8 cellular contexts compared by ENCODE assay signal in genomic region chr11:65856689-65857499, GRCh38. TPM values are rescaled to one million over a fixed set of nuclear protein-coding genes. Genes with fewer than 3 reads are reported as not detected.
DNase-seq lines count a peak whose midpoint lies in the region; ATAC-seq and TF ChIP-seq lines count a peak whose summit lies in the region.

No MANE protein-coding gene starts in this region.

- H3K18ac ChIP-seq in mesenchymal stem cell (ENCODE audit: low read depth in 1 of 2, low read length in 2 of 2): peak overlapping the region; percentile 97 to 98

- DNase-seq in GM10266 (ENCODE audit: extremely low spot score) (peak; percentile 85), NCI-H69 (lab: John Stamatoyannopoulos, UW) (peak; percentile 77), mesenchymal stem cell (peak; percentile 69), NCI-H1694 (lab: John Stamatoyannopoulos, UW) (no peak)
- DNase-seq in activated CD8-positive, alpha-beta memory T cell treated with anti-CD3 and anti-CD28 coated beads for 24 hours: peak; percentile 90
- DNase-seq in effector memory CD4-positive, alpha-beta T cell: peak; percentile 73 to 83 (median 75)
- DNase-seq in stimulated activated CD8-positive, alpha-beta memory T cell treated with anti-CD3 and anti-CD28 coated beads, Interleukin-12 subunit alpha, Interleukin-12 subunit beta, amount 100 ng/mL, for 1 hour (ENCODE audit: low read depth): peak; percentile 68

- H3K4me3 ChIP-seq in effector memory CD4-positive, alpha-beta T cell (ENCODE audit: insufficient read depth, low read depth, low read length, poor library complexity, severe bottlenecking): peak overlapping the region; percentile 96
- H3K4me3 ChIP-seq in mesenchymal stem cell (ENCODE audit: insufficient read depth in 1 of 2, low read depth in 1 of 2, low read length in 2 of 2): peak overlapping the region; percentile 82 to 94

- H3K79me1 ChIP-seq in mesenchymal stem cell (replicated peaks; ENCODE audit: low read length, poor library complexity, severe bottlenecking): no peaks in the 10 kb centered on the region

- peak overlapping the region; percentile 27 for H4K8ac ChIP-seq in mesenchymal stem cell (ENCODE audit: low read length)

- 4% methylated on average over 40 of the region's 57 CpGs for WGBS in mesenchymal stem cell

- no peak for TF ChIP-seq CTCF in GM10266 (IDR thresholded peaks at IDR 0.05; ENCODE audit: control insufficient read depth, insufficient read depth, low read depth, missing control alignments)

- H3K36me3 ChIP-seq in effector memory CD4-positive, alpha-beta T cell (ENCODE audit: control insufficient read depth, insufficient read depth, low read length): peaks cover 43% of the 10 kb centered on the region
- H3K36me3 ChIP-seq in mesenchymal stem cell (ENCODE audit: control insufficient read depth in 1 of 2, insufficient read depth in 2 of 2, low read depth in 1 of 2, low read length in 2 of 2): peaks cover 46 to 48% of the 10 kb centered on the region in 2 experiments

- peak overlapping the region; percentile 94 for H3K9ac ChIP-seq in mesenchymal stem cell (ENCODE audit: low read length)

- no peaks in the 10 kb centered on the region for H3K9me3 ChIP-seq in effector memory CD4-positive, alpha-beta T cell (ENCODE audit: control insufficient read depth, low read length)
- H3K9me3 ChIP-seq in mesenchymal stem cell (ENCODE audit: control insufficient read depth, low read length): no peaks in the 10 kb centered on the region

- ATAC-seq in HG02642 (IDR thresholded peaks at IDR 0.05; ENCODE audit: poor library complexity, unreplicated experiment): peak; percentile 22

- no peak overlapping the region for H2BK15ac ChIP-seq in mesenchymal stem cell (ENCODE audit: low read depth, poor library complexity, severe bottlenecking)

- no peak overlapping the region for H2AK5ac ChIP-seq in mesenchymal stem cell (ENCODE audit: low read length, severe bottlenecking)

- H4K91ac ChIP-seq in mesenchymal stem cell (ENCODE audit: low read length): peak overlapping the region; percentile 16

- H3K14ac ChIP-seq in mesenchymal stem cell (ENCODE audit: low read length in 2 of 2): peak overlapping the region in 1 of 2 experiments; percentile 98

- peak overlapping the region; percentile 79 to 99 for H3K4ac ChIP-seq in mesenchymal stem cell (ENCODE audit: low read depth in 1 of 2, low read length in 2 of 2)

- H3K4me2 ChIP-seq in mesenchymal stem cell (ENCODE audit: low read length, poor library complexity, severe bottlenecking): peak overlapping the region; percentile 64

- H3K23ac ChIP-seq in mesenchymal stem cell (ENCODE audit: low read length in 2 of 2): peak overlapping the region in 1 of 2 experiments; percentile 90

- peak overlapping the region; percentile 9 for H2BK5ac ChIP-seq in mesenchymal stem cell (ENCODE audit: low read depth, low read length, poor library complexity, severe bottlenecking)

- peaks cover 46% of the 10 kb centered on the region for H3K4me1 ChIP-seq in effector memory CD4-positive, alpha-beta T cell (ENCODE audit: control insufficient read depth, insufficient read depth, low read length, poor library complexity, severe bottlenecking)
- peaks cover 37% of the 10 kb centered on the region for H3K4me1 ChIP-seq in mesenchymal stem cell (ENCODE audit: control insufficient read depth, insufficient read depth, low read depth, low read length)

- peak overlapping the region; percentile 34 for H2AFZ ChIP-seq in mesenchymal stem cell (ENCODE audit: low read depth, low read length)

- no peak overlapping the region for H2BK12ac ChIP-seq in mesenchymal stem cell (ENCODE audit: low read length in 2 of 2)

- H2BK120ac ChIP-seq in mesenchymal stem cell (ENCODE audit: low read depth, low read length): no peak overlapping the region

- peak overlapping the region; percentile 71 for H3K27ac ChIP-seq in effector memory CD4-positive, alpha-beta T cell (ENCODE audit: insufficient read depth, low read length, poor library complexity, severe bottlenecking)
- peak overlapping the region; percentile 90 for H3K27ac ChIP-seq in mesenchymal stem cell (ENCODE audit: low read length, poor library complexity, severe bottlenecking)

- H3K27me3 ChIP-seq in effector memory CD4-positive, alpha-beta T cell (replicated peaks; ENCODE audit: control insufficient read depth, insufficient read depth, low read length, poor library complexity, severe bottlenecking): no peaks in the 10 kb centered on the region
- H3K27me3 ChIP-seq in mesenchymal stem cell (ENCODE audit: control insufficient read depth in 1 of 2, insufficient read depth in 1 of 2, low read length in 2 of 2): no peaks in the 10 kb centered on the region

RNA-seq across cellular contexts. Expression of gene CFL1, which starts 1.1 kb away (rescaled TPM):
- polyA plus RNA-seq in mesenchymal stem cell (2013, experiment 1 of 2): 1,234 TPM
- 1,236 TPM for polyA plus RNA-seq in mesenchymal stem cell (2013, experiment 2 of 2)

RNA-seq across cellular contexts. Expression of gene MUS81, which starts 3.3 kb away (rescaled TPM):
- polyA plus RNA-seq in mesenchymal stem cell (2013, experiment 1 of 2): 36.8 TPM
- 36.2 TPM for polyA plus RNA-seq in mesenchymal stem cell (2013, experiment 2 of 2)

RNA-seq across cellular contexts. Expression of gene EFEMP2, which starts 15.7 kb away (rescaled TPM):
- polyA plus RNA-seq in mesenchymal stem cell (2013, experiment 1 of 2): 306 TPM
- polyA plus RNA-seq in mesenchymal stem cell (2013, experiment 2 of 2): 314 TPM

RNA-seq across cellular contexts. Expression of gene CTSW, which starts 22.7 kb away (rescaled TPM):
- 0.11 TPM for polyA plus RNA-seq in mesenchymal stem cell (2013, experiment 1 of 2)
- polyA plus RNA-seq in mesenchymal stem cell (2013, experiment 2 of 2): not detected

RNA-seq across cellular contexts. Expression of gene SNX32, which starts 23.1 kb away (rescaled TPM):
- polyA plus RNA-seq in mesenchymal stem cell (2013, experiment 1 of 2): 0.66 TPM
- 0.48 TPM for polyA plus RNA-seq in mesenchymal stem cell (2013, experiment 2 of 2)
